15 cellular contexts compared by ENCODE assay signal in the genomic region with DNA sequence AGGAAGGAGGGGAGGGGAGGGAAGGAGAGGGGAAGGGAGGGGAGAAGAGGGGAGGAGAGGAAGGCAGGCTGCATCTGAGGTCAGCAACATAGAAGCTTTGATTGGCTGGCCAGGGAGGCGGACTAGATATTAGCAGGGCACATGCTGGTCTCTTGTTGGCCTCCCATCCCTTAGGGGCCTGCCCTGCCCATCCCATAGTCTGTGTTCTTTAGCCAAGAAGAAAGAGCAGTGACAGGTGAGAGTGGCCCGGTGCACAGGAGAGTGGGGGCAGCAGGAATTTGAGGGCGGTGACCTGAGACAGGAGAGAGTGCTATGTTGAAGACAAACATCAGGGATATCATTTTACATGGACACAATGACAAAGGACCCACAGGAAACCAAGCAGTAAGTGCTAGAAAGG.
"Had no signal": no experiment of that assay in that cellular context is flagged by ENCODE, and none has a peak within 500 bp of the region (broad histone marks: within the 10 kb centered on the region; RNA-seq: fewer than 3 reads in every experiment).

No MANE protein-coding gene starts in this region.

- ATAC-seq: activated CD4-positive, CD25-positive, alpha-beta regulatory T cell treated with anti-CD3 and anti-CD28 coated beads, Interleukin-2, amount 50 U/mL, for 24 hours; natural killer cell treated with Interleukin-12 subunit alpha and Interleukin-12 subunit beta and Interleukin-15 and Interleukin-18, amount 100 ng/mL, for 72 hours had no signal

- H3K27me3 Mint-ChIP-seq: natural killer cell treated with Interleukin-12 subunit alpha and Interleukin-12 subunit beta and Interleukin-15 and Interleukin-18, amount 100 ng/mL, for 72 hours; progenitor cell of endocrine pancreas; stimulated activated naive CD8-positive, alpha-beta T cell treated with anti-CD3 and anti-CD28 coated beads, Interleukin-15, Interleukin-2, amounts not matched to agents 100 ng/mL and 50 ng/mL, for 24 hours had no signal

- DNase-seq: activated naive CD4-positive, alpha-beta T cell treated with anti-CD3 and anti-CD28 coated beads, Interleukin-2, amount 50 U/mL, for 16 hours; adrenal gland; dorsolateral prefrontal cortex; hippocampal formation; mesendoderm; small intestine; stimulated activated CD4-positive, alpha-beta T cell treated with anti-CD3 and anti-CD28 coated beads, Interleukin-4, amount 100 ng/mL, for 24 hours; stimulated activated CD8-positive, alpha-beta memory T cell treated with anti-CD3 and anti-CD28 coated beads, Interleukin-4, amount 100 ng/mL, for 48 hours; testis; upper lobe of left lung had no signal

- H3K4me3 Mint-ChIP-seq: natural killer cell treated with Interleukin-12 subunit alpha and Interleukin-12 subunit beta and Interleukin-15 and Interleukin-18, amount 100 ng/mL, for 72 hours; stimulated activated naive CD8-positive, alpha-beta T cell treated with anti-CD3 and anti-CD28 coated beads, Interleukin-15, Interleukin-2, amounts not matched to agents 100 ng/mL and 50 ng/mL, for 24 hours; T-helper 2 cell treated with Interferon-gamma antibody and Interleukin-4, amounts not matched to agents 5 μg/mL and 100 μg/mL, for 36 hours had no signal

- H3K27ac Mint-ChIP-seq: natural killer cell treated with Interleukin-12 subunit alpha and Interleukin-12 subunit beta and Interleukin-15 and Interleukin-18, amount 100 ng/mL, for 72 hours; progenitor cell of endocrine pancreas; stimulated activated naive CD8-positive, alpha-beta T cell treated with anti-CD3 and anti-CD28 coated beads, Interleukin-15, Interleukin-2, amounts not matched to agents 100 ng/mL and 50 ng/mL, for 24 hours; T-helper 2 cell treated with Interferon-gamma antibody and Interleukin-4, amounts not matched to agents 5 μg/mL and 100 μg/mL, for 36 hours had no signal
